Comparison of ENCODE assay signal across 19 cellular contexts in genomic region chr19:44850641-44851109, GRCh38. TPM values are rescaled to one million over a fixed set of nuclear protein-coding genes. Genes with fewer than 3 reads are reported as not detected.
A peak's percentile ranks its signal among the peaks of the same experiment; 100 is the strongest.
DNase-seq lines count a peak whose midpoint lies in the region; ATAC-seq, FAIRE-seq and TF ChIP-seq lines count a peak whose summit lies in the region.
"Had no signal": no experiment of that assay in that cellular context is flagged by ENCODE, and none has a peak within 500 bp of the region (broad histone marks: within the 10 kb centered on the region; RNA-seq: fewer than 3 reads in every experiment).

No MANE protein-coding gene starts in this region.

- TF ChIP-seq EP300 in HepG2 (IDR thresholded peaks at IDR 0.05; ENCODE audit: low read depth in 2 of 2, low read length in 2 of 2) (no peak), HepG2 (CRISPR knock-in tag; IDR thresholded peaks at IDR 0.05; ENCODE audit: borderline replicate concordance) (no peak)

- intact Hi-C loops in HepG2 (cut with micrococcal nuclease; ENCODE audit: unreplicated experiment), result no loop called here
- intact Hi-C loops in spleen (cut with DNase I; ENCODE audit: low total_unique reads), result no loop called here

- H3K4me1 ChIP-seq in HepG2 (ENCODE audit: insufficient read depth, low read length), result peaks cover 47% of the 10 kb centered on the region
- H3K4me1 ChIP-seq in spleen, result peaks cover 2 to 93% (median 57%) of the 10 kb centered on the region in 6 donors

- peaks cover 30% of the 10 kb centered on the region for H3K4me1 Mint-ChIP-seq in WTC11

- H3K36me3 Mint-ChIP-seq in WTC11, result peaks cover 6% of the 10 kb centered on the region

- H3K36me3 ChIP-seq in HepG2 (replicated peaks in 1 of 2; ENCODE audit: control insufficient read depth in 1 of 2, insufficient read depth in 2 of 2, low read length in 2 of 2), result peaks cover 3 to 16% of the 10 kb centered on the region in 2 experiments; a peak in 3 of 5 replicates
- H3K36me3 ChIP-seq in spleen, result peaks cover 0 to 15% (median 0%) of the 10 kb centered on the region in 6 donors
- H3K36me3 ChIP-seq: MG63 had no signal

- POLR2A ChIA-PET in WTC11 (lab: Charles Lee), result interaction anchor here (0.5 kb wide), 2 partner anchors 10 to 70 kb away, joined by 3 to 4 read pairs; no protein-coding TSS in a partner anchor
- POLR2A ChIA-PET in HepG2 (lab: Yijun Ruan, JAX), result interaction anchor here (0.6 to 3.1 kb wide), 2 partner anchors 17 to 40 kb away, joined by 3 to 9 read pairs; partner anchors contain the start of gene TOMM40

- no peak overlapping the region for H3K9ac ChIP-seq in HepG2 (ENCODE audit: insufficient read depth, low read depth, low read length)

- no peaks in the 10 kb centered on the region for H3K9me3 Mint-ChIP-seq in WTC11

- H3K79me2 ChIP-seq in HepG2 (ENCODE audit: insufficient read depth, low read length), result peaks cover 78% of the 10 kb centered on the region

- H3K9me3 ChIP-seq in HepG2 (ENCODE audit: low read length) (no peaks in the 10 kb centered on the region), spleen (no peaks in the 10 kb centered on the region)
- H3K9me3 ChIP-seq: ascending aorta, MG63, suprapubic skin had no signal

- no peak overlapping the region for H3K27ac Mint-ChIP-seq in WTC11

- FAIRE-seq in HepG2 (lab: Jason Lieb, UNC), result no peak
- FAIRE-seq: HTR-8/SVneo had no signal

- in situ Hi-C loops in HepG2 (cut with HindIII; ENCODE audit: extremely low pct_ligation_motif_present, low pct_unique_long_range_greater_than_20kb), result no loop called here

- H3K27me3 ChIP-seq in HepG2 (ENCODE audit: control insufficient read depth in 1 of 2, insufficient read depth in 2 of 2, low read length in 2 of 2), result no peaks in the 10 kb centered on the region; a peak in 1 of 5 replicates
- H3K27me3 ChIP-seq in spleen (replicated peaks in 1 of 7), result peaks cover 0 to 33% (median 7%) of the 10 kb centered on the region in 7 donors
- H3K27me3 ChIP-seq: ascending aorta, MG63, suprapubic skin had no signal

- no peaks in the 10 kb centered on the region for H3K27me3 Mint-ChIP-seq in WTC11 (ENCODE audit: low read depth)

- CTCF ChIA-PET in WTC11 (lab: Charles Lee), result interaction anchor here (0.7 kb wide), 2 partner anchors 43 to 280 kb away, joined by 3 read pairs; no protein-coding TSS in a partner anchor
- CTCF ChIA-PET in HepG2 (lab: Yijun Ruan, JAX; ENCODE audit: low intra/inter-chr PET ratio, low total read pairs), result no interaction called here

- no peak overlapping the region for H3K4me2 ChIP-seq in HepG2 (ENCODE audit: low read depth, low read length)

- no peak overlapping the region for H2AFZ ChIP-seq in HepG2 (ENCODE audit: low read length)

- DNase-seq in NCI-H2196 (lab: John Stamatoyannopoulos, UW; ENCODE audit: unreplicated experiment) (peak; percentile 85), WTC11 (ENCODE audit: low spot score) (no peak), HepG2 (ENCODE audit: low spot score) (no peak), spleen (no peak), omental fat pad (ENCODE audit: low spot score) (no peak), Ammon's horn (ENCODE audit: low spot score) (no peak), left lobe of liver (ENCODE audit: low spot score) (no peak)
- DNase-seq: activated effector memory CD4-positive, alpha-beta T cell treated with anti-CD3 and anti-CD28 coated beads, Interleukin-2, amount 50 U/mL, for 16 hours; DND-41; MG63; NCI-H2029 treated with DMSO at 0.1 percent for 48 hours; NCI-H526; stimulated activated CD4-positive, alpha-beta T cell treated with anti-CD3 and anti-CD28 coated beads, Interleukin-1b, Interleukin-23, amount 100 ng/mL, for 48 hours had no signal

- no peak for TF ChIP-seq CTCF in WTC11 (IDR thresholded peaks at IDR 0.05)
- no peak for TF ChIP-seq CTCF in HepG2 (CRISPR knock-in tag; IDR thresholded peaks at IDR 0.05)
- no peak for TF ChIP-seq CTCF in spleen (IDR thresholded peaks at IDR 0.05 in 8 of 11, conservative IDR thresholded peaks at IDR 0.05 in 3 of 11)
- TF ChIP-seq CTCF in omental fat pad (IDR thresholded peaks at IDR 0.05), result no peak

- no peak for ATAC-seq in WTC11
- ATAC-seq in HepG2, result no peak
- no peak for ATAC-seq in omental fat pad (ENCODE audit: low FRiP score)
- no peak for ATAC-seq in left lobe of liver
- ATAC-seq: esophagus mucosa had no signal

- no peak for TF ChIP-seq POLR2A in HepG2 (IDR thresholded peaks at IDR 0.05; ENCODE audit: insufficient read depth in 1 of 2, low read depth in 2 of 2, low read length in 2 of 2)
- no peak for TF ChIP-seq POLR2A in spleen (IDR thresholded peaks at IDR 0.05)

- H3K27ac ChIP-seq in HepG2 (ENCODE audit: extremely low read length, insufficient read depth, low read length) (peak overlapping the region; percentile 30), spleen (peak overlapping the region in 5 of 8 donors; percentile 92 to 98 (median 97))
- H3K27ac ChIP-seq: suprapubic skin had no signal

- peaks cover 45% of the 10 kb centered on the region for H4K20me1 ChIP-seq in HepG2 (ENCODE audit: insufficient read depth, low read length)

- H3K4me3 ChIP-seq in HepG2 (replicated peaks in 1 of 3; ENCODE audit: insufficient read depth in 1 of 3, low read depth in 2 of 3, low read length in 3 of 3), result no peak overlapping the region
- H3K4me3 ChIP-seq in spleen, result no peak overlapping the region
- H3K4me3 ChIP-seq: ascending aorta, MG63, suprapubic skin had no signal

- BruUV-seq in HepG2 (replicated peaks; lab: Mats Ljungman, UMichigan), result no TSS peak

- no peak for TF ChIP-seq RAD21 in HepG2 (CRISPR knock-in tag; IDR thresholded peaks at IDR 0.05)

- 77% methylated on average over 8 of the region's 8 CpGs for WGBS in HepG2 (ENCODE audit: low lambda C conversion rate)
- WGBS in spleen, 5 donors, result 72 to 89% (median 78%) methylated on average over 4 to 8 of the region's 8 CpGs

- peak overlapping the region; percentile 41 for H3K4me3 Mint-ChIP-seq in WTC11
- H3K4me3 Mint-ChIP-seq: CD14-positive monocyte had no signal

RNA-seq across cellular contexts. Expression of gene NECTIN2, which starts 4.6 kb away (rescaled TPM):
- 164 to 170 TPM (median 168 TPM) in 3 replicates for total RNA-seq in WTC11 (2021)
- total RNA-seq in HepG2 (2016; rRNA removed; fragmentation: Illumina TruSeq; extraction: Trizol), result 32.7 and 75.4 TPM in 2 replicates
- total RNA-seq in HepG2 (2016; cell fraction: cytosol; rRNA removed; fragmentation: Illumina TruSeq; extraction: Trizol; ENCODE audit: low read depth), result 14.1 and 16.2 TPM in 2 replicates
- total RNA-seq in HepG2 (2016; cell fraction: insoluble cytoplasmic fraction; rRNA removed; fragmentation: Illumina TruSeq; extraction: Trizol), result 26.6 and 79.7 TPM in 2 replicates
- total RNA-seq in HepG2 (2016; cell fraction: membrane; rRNA removed; fragmentation: Illumina TruSeq; extraction: Trizol), result 27.2 and 31.1 TPM in 2 replicates
- 65.4 and 75.4 TPM in 2 replicates for total RNA-seq in HepG2 (2016; cell fraction: nucleus; rRNA removed; fragmentation: Illumina TruSeq; extraction: Trizol)
- polyA plus RNA-seq in HepG2 (2011; rRNA removed), result 114 and 164 TPM in 2 replicates
- 99.1 and 107 TPM in 2 replicates for polyA plus RNA-seq in HepG2 (2011; cell fraction: cytosol; rRNA removed)
- polyA plus RNA-seq in HepG2 (2011; cell fraction: nucleus; rRNA removed), result 78.9 and 91.7 TPM in 2 replicates
- polyA plus RNA-seq in HepG2 (2012), result 75.5 and 159 TPM in 2 replicates
- polyA plus RNA-seq in HepG2 (2016; cell fraction: cytosol; fragmentation: Illumina TruSeq; extraction: Trizol; ENCODE audit: low read depth), result 13.2 and 14.3 TPM in 2 replicates
- polyA plus RNA-seq in HepG2 (2016; cell fraction: insoluble cytoplasmic fraction; fragmentation: Illumina TruSeq; extraction: Trizol; ENCODE audit: low read depth), result 33.0 and 42.6 TPM in 2 replicates
- 24.0 and 26.9 TPM in 2 replicates for polyA plus RNA-seq in HepG2 (2016; cell fraction: membrane; fragmentation: Illumina TruSeq; extraction: Trizol; ENCODE audit: low read depth)
- 142 TPM in 2 replicates for polyA plus RNA-seq in HepG2 (2016; cell fraction: nucleus; fragmentation: Illumina TruSeq; extraction: Trizol; ENCODE audit: insufficient read depth, low read depth)
- polyA minus RNA-seq in HepG2 (2011; rRNA and poly(A)+ RNA removed; ENCODE audit: low replicate concordance), result 35.2 and 152 TPM in 2 replicates
- polyA minus RNA-seq in HepG2 (2011; cell fraction: cytosol; rRNA and poly(A)+ RNA removed), result 59.6 and 69.2 TPM in 2 replicates
- polyA minus RNA-seq in HepG2 (2011; cell fraction: nucleus; rRNA and poly(A)+ RNA removed), result 28.7 and 29.8 TPM in 2 replicates
- 100 to 1,000 TPM in 4 of 7 donors, 10 to 100 TPM in 3; 94.1 to 136 (median 101) TPM for total RNA-seq in spleen
- 10 to 100 TPM; 14.3 to 57.1 (median 41.6) TPM for polyA plus RNA-seq in spleen
- 100 to 1,000 TPM in 2 of 4 donors, 10 to 100 TPM in 2; 58.6 to 129 (median 90.2) TPM for total RNA-seq in omental fat pad
- 70.4 TPM for total RNA-seq in left lobe of liver

RNA-seq across cellular contexts. Expression of gene TOMM40, which starts 40.4 kb away (rescaled TPM):
- 166 to 221 TPM (median 181 TPM) in 3 replicates for total RNA-seq in WTC11 (2021)
- total RNA-seq in HepG2 (2016; rRNA removed; fragmentation: Illumina TruSeq; extraction: Trizol), result 84.5 and 110 TPM in 2 replicates
- 53.8 and 61.2 TPM in 2 replicates for total RNA-seq in HepG2 (2016; cell fraction: cytosol; rRNA removed; fragmentation: Illumina TruSeq; extraction: Trizol; ENCODE audit: low read depth)
- 80.8 and 107 TPM in 2 replicates for total RNA-seq in HepG2 (2016; cell fraction: insoluble cytoplasmic fraction; rRNA removed; fragmentation: Illumina TruSeq; extraction: Trizol)
- total RNA-seq in HepG2 (2016; cell fraction: membrane; rRNA removed; fragmentation: Illumina TruSeq; extraction: Trizol), result 83.6 and 90.9 TPM in 2 replicates
- total RNA-seq in HepG2 (2016; cell fraction: nucleus; rRNA removed; fragmentation: Illumina TruSeq; extraction: Trizol), result 53.3 and 59.8 TPM in 2 replicates
- 72.0 and 80.8 TPM in 2 replicates for polyA plus RNA-seq in HepG2 (2011; rRNA removed)
- polyA plus RNA-seq in HepG2 (2011; cell fraction: cytosol; rRNA removed), result 70.1 and 101 TPM in 2 replicates
- 86.1 and 90.7 TPM in 2 replicates for polyA plus RNA-seq in HepG2 (2011; cell fraction: nucleus; rRNA removed)
- polyA plus RNA-seq in HepG2 (2012), result 50.6 and 56.9 TPM in 2 replicates
- 78.5 and 80.1 TPM in 2 replicates for polyA plus RNA-seq in HepG2 (2016; cell fraction: cytosol; fragmentation: Illumina TruSeq; extraction: Trizol; ENCODE audit: low read depth)
- 123 and 139 TPM in 2 replicates for polyA plus RNA-seq in HepG2 (2016; cell fraction: insoluble cytoplasmic fraction; fragmentation: Illumina TruSeq; extraction: Trizol; ENCODE audit: low read depth)
- 85.7 and 87.8 TPM in 2 replicates for polyA plus RNA-seq in HepG2 (2016; cell fraction: membrane; fragmentation: Illumina TruSeq; extraction: Trizol; ENCODE audit: low read depth)
- 130 and 133 TPM in 2 replicates for polyA plus RNA-seq in HepG2 (2016; cell fraction: nucleus; fragmentation: Illumina TruSeq; extraction: Trizol; ENCODE audit: insufficient read depth, low read depth)
- polyA minus RNA-seq in HepG2 (2011; rRNA and poly(A)+ RNA removed; ENCODE audit: low replicate concordance), result 89.9 and 116 TPM in 2 replicates
- 25.4 and 31.5 TPM in 2 replicates for polyA minus RNA-seq in HepG2 (2011; cell fraction: cytosol; rRNA and poly(A)+ RNA removed)
- 14.4 and 14.8 TPM in 2 replicates for polyA minus RNA-seq in HepG2 (2011; cell fraction: nucleus; rRNA and poly(A)+ RNA removed)
- total RNA-seq in spleen, result 10 to 100 TPM; 25.8 to 49.0 (median 33.0) TPM
- 10 to 100 TPM; 19.3 to 33.9 (median 30.4) TPM for polyA plus RNA-seq in spleen
- total RNA-seq in omental fat pad, result 100 to 1,000 TPM in 1 of 4 donors, 10 to 100 TPM in 3; 37.2 to 121 (median 44.2) TPM
- total RNA-seq in left lobe of liver, result 28.8 TPM

RNA-seq across cellular contexts. Expression of gene BCAM, which starts 41.8 kb away (rescaled TPM):
- total RNA-seq in WTC11 (2021), result 73.1 to 89.5 TPM (median 80.0 TPM) in 3 replicates
- 30.6 and 51.2 TPM in 2 replicates for total RNA-seq in HepG2 (2016; rRNA removed; fragmentation: Illumina TruSeq; extraction: Trizol)
- 13.8 and 14.2 TPM in 2 replicates for total RNA-seq in HepG2 (2016; cell fraction: cytosol; rRNA removed; fragmentation: Illumina TruSeq; extraction: Trizol; ENCODE audit: low read depth)
- 22.1 and 59.2 TPM in 2 replicates for total RNA-seq in HepG2 (2016; cell fraction: insoluble cytoplasmic fraction; rRNA removed; fragmentation: Illumina TruSeq; extraction: Trizol)
- total RNA-seq in HepG2 (2016; cell fraction: membrane; rRNA removed; fragmentation: Illumina TruSeq; extraction: Trizol), result 23.6 and 25.3 TPM in 2 replicates
- total RNA-seq in HepG2 (2016; cell fraction: nucleus; rRNA removed; fragmentation: Illumina TruSeq; extraction: Trizol), result 82.3 and 107 TPM in 2 replicates
- polyA plus RNA-seq in HepG2 (2011; rRNA removed), result 62.7 and 68.0 TPM in 2 replicates
- 30.5 and 43.7 TPM in 2 replicates for polyA plus RNA-seq in HepG2 (2011; cell fraction: cytosol; rRNA removed)
- polyA plus RNA-seq in HepG2 (2011; cell fraction: nucleus; rRNA removed), result 347 and 430 TPM in 2 replicates
- 225 and 263 TPM in 2 replicates for polyA plus RNA-seq in HepG2 (2012)
- 20.9 and 22.6 TPM in 2 replicates for polyA plus RNA-seq in HepG2 (2016; cell fraction: cytosol; fragmentation: Illumina TruSeq; extraction: Trizol; ENCODE audit: low read depth)
- 55.5 and 77.0 TPM in 2 replicates for polyA plus RNA-seq in HepG2 (2016; cell fraction: insoluble cytoplasmic fraction; fragmentation: Illumina TruSeq; extraction: Trizol; ENCODE audit: low read depth)
- polyA plus RNA-seq in HepG2 (2016; cell fraction: membrane; fragmentation: Illumina TruSeq; extraction: Trizol; ENCODE audit: low read depth), result 33.0 and 38.0 TPM in 2 replicates
- 426 and 433 TPM in 2 replicates for polyA plus RNA-seq in HepG2 (2016; cell fraction: nucleus; fragmentation: Illumina TruSeq; extraction: Trizol; ENCODE audit: insufficient read depth, low read depth)
- 67.0 TPM in 1 of 2 replicates, not detected in the other for polyA minus RNA-seq in HepG2 (2011; rRNA and poly(A)+ RNA removed; ENCODE audit: low replicate concordance)
- polyA minus RNA-seq in HepG2 (2011; cell fraction: cytosol; rRNA and poly(A)+ RNA removed), result 53.4 and 68.9 TPM in 2 replicates
- 37.1 and 45.6 TPM in 2 replicates for polyA minus RNA-seq in HepG2 (2011; cell fraction: nucleus; rRNA and poly(A)+ RNA removed)
- total RNA-seq in spleen, result 10 to 100 TPM; 26.3 to 64.8 (median 55.6) TPM
- polyA plus RNA-seq in spleen, result 10 to 100 TPM in 1 of 3 donors, 1 to 10 TPM in 2; 4.9 to 28.6 (median 8.0) TPM
- 10 to 100 TPM; 37.0 to 55.0 (median 43.0) TPM for total RNA-seq in omental fat pad
- total RNA-seq in left lobe of liver, result 40.7 TPM
- total RNA-seq: T-helper 1 cell treated with Interleukin-12 subunit alpha and Interleukin-12 subunit beta and Interleukin-4 antibody, amounts not matched to agents 30 ng/mL and 1 ng/mL, for 36 hours had no signal
- polyA plus RNA-seq: CD14-positive monocyte had no signal

RNA-seq across cellular contexts. Expression of gene APOE, which starts 54.9 kb away (rescaled TPM):
- 815 to 837 TPM (median 824 TPM) in 3 replicates for total RNA-seq in WTC11 (2021)
- total RNA-seq in HepG2 (2016; rRNA removed; fragmentation: Illumina TruSeq; extraction: Trizol), result 458 and 1,328 TPM in 2 replicates
- total RNA-seq in HepG2 (2016; cell fraction: cytosol; rRNA removed; fragmentation: Illumina TruSeq; extraction: Trizol; ENCODE audit: low read depth), result 159 and 166 TPM in 2 replicates
- total RNA-seq in HepG2 (2016; cell fraction: insoluble cytoplasmic fraction; rRNA removed; fragmentation: Illumina TruSeq; extraction: Trizol), result 502 and 1,332 TPM in 2 replicates
- total RNA-seq in HepG2 (2016; cell fraction: membrane; rRNA removed; fragmentation: Illumina TruSeq; extraction: Trizol), result 224 and 230 TPM in 2 replicates
- 800 and 999 TPM in 2 replicates for total RNA-seq in HepG2 (2016; cell fraction: nucleus; rRNA removed; fragmentation: Illumina TruSeq; extraction: Trizol)
- polyA plus RNA-seq in HepG2 (2011; rRNA removed), result 1,470 and 1,944 TPM in 2 replicates
- 2,997 and 3,700 TPM in 2 replicates for polyA plus RNA-seq in HepG2 (2011; cell fraction: cytosol; rRNA removed)
- 1,674 and 2,058 TPM in 2 replicates for polyA plus RNA-seq in HepG2 (2011; cell fraction: nucleus; rRNA removed)
- polyA plus RNA-seq in HepG2 (2012), result 709 and 938 TPM in 2 replicates
- 177 and 191 TPM in 2 replicates for polyA plus RNA-seq in HepG2 (2016; cell fraction: cytosol; fragmentation: Illumina TruSeq; extraction: Trizol; ENCODE audit: low read depth)
- polyA plus RNA-seq in HepG2 (2016; cell fraction: insoluble cytoplasmic fraction; fragmentation: Illumina TruSeq; extraction: Trizol; ENCODE audit: low read depth), result 450 and 491 TPM in 2 replicates
- 185 and 190 TPM in 2 replicates for polyA plus RNA-seq in HepG2 (2016; cell fraction: membrane; fragmentation: Illumina TruSeq; extraction: Trizol; ENCODE audit: low read depth)
- polyA plus RNA-seq in HepG2 (2016; cell fraction: nucleus; fragmentation: Illumina TruSeq; extraction: Trizol; ENCODE audit: insufficient read depth, low read depth), result 1,533 and 1,741 TPM in 2 replicates
- polyA minus RNA-seq in HepG2 (2011; rRNA and poly(A)+ RNA removed; ENCODE audit: low replicate concordance), result 0.40 and 224 TPM in 2 replicates
- polyA minus RNA-seq in HepG2 (2011; cell fraction: cytosol; rRNA and poly(A)+ RNA removed), result 272 and 395 TPM in 2 replicates
- 73.5 and 101 TPM in 2 replicates for polyA minus RNA-seq in HepG2 (2011; cell fraction: nucleus; rRNA and poly(A)+ RNA removed)
- total RNA-seq in spleen, result 1,000 to 10,000 TPM in 1 of 7 donors, 100 to 1,000 TPM in 6; 321 to 2,099 (median 745) TPM
- 1,000 to 10,000 TPM in 1 of 3 donors, 100 to 1,000 TPM in 2; 198 to 1,046 (median 619) TPM for polyA plus RNA-seq in spleen
- 100 to 1,000 TPM; 248 to 920 (median 429) TPM for total RNA-seq in omental fat pad
- 5,009 TPM for total RNA-seq in left lobe of liver
